In the genomic region with DNA sequence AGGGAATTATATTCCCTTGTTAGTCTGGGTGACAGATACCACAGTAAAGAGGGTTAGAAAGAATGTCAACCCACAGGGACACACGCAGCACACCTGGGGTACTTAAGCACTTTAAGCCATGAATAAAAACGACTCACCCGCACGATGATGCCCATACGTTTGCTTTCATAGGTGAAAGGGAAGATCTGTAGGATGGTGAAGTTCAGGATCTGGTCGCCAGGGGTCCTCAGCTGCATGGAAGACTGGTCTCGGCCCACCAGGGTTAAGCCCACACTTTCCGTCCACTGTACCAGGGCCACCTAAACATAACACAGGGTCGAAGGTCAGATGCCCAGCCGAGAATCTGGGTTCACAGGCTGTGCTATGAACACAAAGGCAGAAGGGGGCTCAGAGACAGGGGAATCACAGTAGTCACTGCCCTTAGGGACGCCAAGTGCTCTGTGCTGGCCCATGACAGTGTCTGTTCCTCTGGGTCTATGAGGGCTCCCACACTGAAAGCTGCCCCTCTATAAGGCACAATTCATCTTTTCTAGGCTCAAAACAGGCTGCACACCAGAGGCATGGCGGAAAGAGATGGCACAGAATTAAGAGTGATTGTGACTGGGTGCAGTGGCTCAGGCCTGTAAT, we compare ENCODE assay signal across 8 cellular contexts.
A peak's percentile ranks its signal among the peaks of the same experiment; 100 is the strongest.
DNase-seq lines count a peak whose midpoint lies in the region; ATAC-seq, FAIRE-seq and TF ChIP-seq lines count a peak whose summit lies in the region.

No MANE protein-coding gene starts in this region.

- in situ Hi-C loops in HepG2 (cut with HindIII; ENCODE audit: extremely low pct_ligation_motif_present, low pct_unique_long_range_greater_than_20kb), result loop anchor here (5.0 kb wide), 2 partner anchors 328 to 443 kb away; no protein-coding TSS in a partner anchor

- H3K4me2 ChIP-seq in A549, result peak overlapping the region; percentile 41; the same call in 1 of the 3 replicates
- H3K4me2 ChIP-seq in HepG2 (ENCODE audit: low read depth, low read length), result peak overlapping the region; percentile 20; the same call in 1 of the 2 replicates

- 0 out of 2 replicates have a peak, but pooled peaks cover 6% of the 10 kb centered on the region for H3K4me1 Mint-ChIP-seq in WTC11

- no peak overlapping the region for H3K4me3 Mint-ChIP-seq in WTC11

- 25% methylated on average over 12 of the region's 12 CpGs for WGBS in A549 (ENCODE audit: missing lambda C conversion rate)
- WGBS in HepG2 (ENCODE audit: low lambda C conversion rate), result 29% methylated on average over 12 of the region's 12 CpGs

- POLR2A ChIA-PET in A549 (lab: Yijun Ruan, JAX), result no interaction called here
- POLR2A ChIA-PET in WTC11 (lab: Charles Lee), result no interaction called here
- POLR2A ChIA-PET in HepG2 (lab: Yijun Ruan, JAX), result no interaction called here

- H3K36me3 ChIP-seq in HepG2 (replicated peaks in 1 of 2; ENCODE audit: control insufficient read depth in 1 of 2, insufficient read depth in 2 of 2, low read length in 2 of 2), result peaks cover 6 to 9% of the 10 kb centered on the region in 2 experiments; a peak in 3 of 5 replicates

- TF ChIP-seq RAD21 in A549 (conservative IDR thresholded peaks at IDR 0.05 in 1 of 2, IDR thresholded peaks at IDR 0.05 in 1 of 2), result peak; percentile 97 to 98
- TF ChIP-seq RAD21 in HepG2 (CRISPR knock-in tag; IDR thresholded peaks at IDR 0.05), result peak; percentile 98

- DNase-seq in A549 (ENCODE audit: low read depth in 1 of 2, low spot score in 1 of 2), result peak; percentile 74 to 79
- peak; percentile 41 for DNase-seq in GM12891 (ENCODE audit: insufficient read length, low spot score)
- peak; percentile 19 for DNase-seq in NCI-H2029 (lab: John Stamatoyannopoulos, UW)
- peak; percentile 90 for DNase-seq in WTC11 (ENCODE audit: low spot score)
- peak; percentile 74 for DNase-seq in cerebellum (ENCODE audit: low spot score)
- DNase-seq in HepG2 (ENCODE audit: low spot score), result peak; percentile 75
- DNase-seq in stimulated activated CD4-positive, alpha-beta T cell treated with anti-CD3 and anti-CD28 coated beads, TNF-alpha, amount 100 ng/mL, for 48 hours (ENCODE audit: low read depth in 3 of 3), result peak; percentile 17 to 58 (median 41)

- no peak for FAIRE-seq in A549 (lab: Jason Lieb, UNC)
- peak; percentile 66 for FAIRE-seq in GM12891 (lab: Jason Lieb, UNC)
- FAIRE-seq in HepG2 (lab: Jason Lieb, UNC), result peak; percentile 95

- no peaks in the 10 kb centered on the region for H3K27me3 Mint-ChIP-seq in WTC11 (ENCODE audit: low read depth)

- H3K4me3 ChIP-seq in A549 (no peak overlapping the region), HepG2 (replicated peaks in 1 of 3; ENCODE audit: insufficient read depth in 1 of 3, low read depth in 2 of 3, low read length in 3 of 3) (no peak overlapping the region)

- TF ChIP-seq CTCF in A549 (IDR thresholded peaks at IDR 0.05) (peak; percentile 92), WTC11 (IDR thresholded peaks at IDR 0.05) (peak; percentile 96), HepG2 (CRISPR knock-in tag; IDR thresholded peaks at IDR 0.05) (peak; percentile 100)

- CTCF ChIA-PET in A549 (lab: Yijun Ruan, JAX), result interaction anchor here (0.6 to 7.1 kb wide), 39 partner anchors 10 to 652 kb away, joined by 3 to 67 read pairs (median 4); a partner anchor contains a TSS
- CTCF ChIA-PET in WTC11 (lab: Charles Lee), result interaction anchor here (0.6 to 2.1 kb wide), 11 partner anchors 19 to 489 kb away, joined by 3 to 8 read pairs (median 4); no protein-coding TSS in a partner anchor
- CTCF ChIA-PET in HepG2 (lab: Yijun Ruan, JAX; ENCODE audit: low intra/inter-chr PET ratio, low total read pairs), result interaction anchor here (1.1 to 2.7 kb wide), 7 partner anchors 15 to 447 kb away, joined by 4 to 42 read pairs (median 7); no protein-coding TSS in a partner anchor

- TF ChIP-seq POLR2A in A549 (IDR thresholded peaks at IDR 0.05; ENCODE audit: low read length) (no peak), GM12891 (IDR thresholded peaks at IDR 0.05; ENCODE audit: low read depth, low read length) (no peak), HepG2 (IDR thresholded peaks at IDR 0.05; ENCODE audit: insufficient read depth in 1 of 2, low read depth in 2 of 2, low read length in 2 of 2) (no peak)

- H3K27ac Mint-ChIP-seq in WTC11, result no peak overlapping the region

- no peaks in the 10 kb centered on the region for H3K9me3 Mint-ChIP-seq in WTC11

- no peaks in the 10 kb centered on the region for H3K9me3 ChIP-seq in A549
- no peaks in the 10 kb centered on the region for H3K9me3 ChIP-seq in HepG2 (ENCODE audit: low read length)

- H3K27me3 ChIP-seq in HepG2 (ENCODE audit: control insufficient read depth in 1 of 2, insufficient read depth in 2 of 2, low read length in 2 of 2), result no peaks in the 10 kb centered on the region

- H3K36me3 Mint-ChIP-seq in WTC11, result no peaks in the 10 kb centered on the region

- no peak for TF ChIP-seq EP300 in A549 (IDR thresholded peaks at IDR 0.05)
- no peak for TF ChIP-seq EP300 in HepG2 (IDR thresholded peaks at IDR 0.05; ENCODE audit: low read depth in 2 of 2, low read length in 2 of 2)
- TF ChIP-seq EP300 in HepG2 (CRISPR knock-in tag; IDR thresholded peaks at IDR 0.05; ENCODE audit: borderline replicate concordance), result no peak

- H3K27ac ChIP-seq in A549 (peak overlapping the region; percentile 50 to 78; a peak in 5 of 6 replicates), HepG2 (ENCODE audit: extremely low read length, insufficient read depth, low read length) (no peak overlapping the region)

- intact Hi-C loops in HepG2 (cut with micrococcal nuclease; ENCODE audit: unreplicated experiment), result loop anchor here (1.0 to 2.0 kb wide), 3 partner anchors 61 to 444 kb away; no protein-coding TSS in a partner anchor

- no peak overlapping the region for H3K9ac ChIP-seq in HepG2 (ENCODE audit: insufficient read depth, low read depth, low read length)

- H4K20me1 ChIP-seq in HepG2 (ENCODE audit: insufficient read depth, low read length), result no peaks in the 10 kb centered on the region

- H3K4me1 ChIP-seq in A549 (peaks cover 13% of the 10 kb centered on the region; the same call in 1 of the 3 replicates), HepG2 (ENCODE audit: insufficient read depth, low read length) (peaks cover 7% of the 10 kb centered on the region; the same call in 1 of the 2 replicates)

- H2AFZ ChIP-seq in HepG2 (ENCODE audit: low read length), result no peak overlapping the region

- ATAC-seq in A549, result peak; percentile 90 to 93
- peak; percentile 92 for ATAC-seq in WTC11
- peak; percentile 93 for ATAC-seq in HepG2
- no peak for ATAC-seq in HG03521 (IDR thresholded peaks at IDR 0.05; ENCODE audit: unreplicated experiment)

- no peaks in the 10 kb centered on the region for H3K79me2 ChIP-seq in HepG2 (ENCODE audit: insufficient read depth, low read length)

- no TSS peak for BruUV-seq in HepG2 (replicated peaks; lab: Mats Ljungman, UMichigan)

TF ChIP-seq in A549, 52 proteins besides CTCF, POLR2A, EP300 and RAD21:
- no peak for TF ChIP-seq NPAS2 (CRISPR knock-in tag; IDR thresholded peaks at IDR 0.05; ENCODE audit: borderline replicate concordance)
- TF ChIP-seq SMC3 (IDR thresholded peaks at IDR 0.05), result peak; percentile 94

TF ChIP-seq in GM12891, 5 proteins besides CTCF, POLR2A, EP300 and RAD21:
- no peak for TF ChIP-seq SPI1 (IDR thresholded peaks at IDR 0.05; ENCODE audit: low read depth, low read length)
- no peak for TF ChIP-seq TAF1 (IDR thresholded peaks at IDR 0.05; ENCODE audit: low read depth, low read length)
- no peak for TF ChIP-seq POLR2AphosphoS5 (IDR thresholded peaks at IDR 0.05; ENCODE audit: low read depth, low read length)
- no peak for TF ChIP-seq PAX5 (IDR thresholded peaks at IDR 0.05; ENCODE audit: insufficient read depth, low read length, severe bottlenecking)
- no peak for TF ChIP-seq POU2F2 (IDR thresholded peaks at IDR 0.05; ENCODE audit: low read depth, low read length)

TF ChIP-seq in WTC11, 78 proteins besides CTCF, POLR2A, EP300 and RAD21 (continues in another document):
- no peak for TF ChIP-seq ZNF317 (CRISPR knock-in tag; IDR thresholded peaks at IDR 0.05; ENCODE audit: borderline replicate concordance, low read depth)
- no peak for TF ChIP-seq TEAD4 (CRISPR knock-in tag; IDR thresholded peaks at IDR 0.05)

TF ChIP-seq in HepG2, 621 proteins besides CTCF, POLR2A, EP300 and RAD21 (continues in another document):
- TF ChIP-seq PITX1 (CRISPR knock-in tag; IDR thresholded peaks at IDR 0.05) (peak; percentile 78; the same call in 1 of the 2 replicates), HNRNPK (IDR thresholded peaks at IDR 0.05; ENCODE audit: low read depth, low read length, poor library complexity, severe bottlenecking) (no peak), BORCS8-MEF2B (CRISPR knock-in tag; IDR thresholded peaks at IDR 0.05) (peak; percentile 89), ZNF879 (CRISPR knock-in tag; IDR thresholded peaks at IDR 0.05) (no peak), SOX5 (CRISPR knock-in tag; IDR thresholded peaks at IDR 0.05; ENCODE audit: borderline replicate concordance) (peak; percentile 23; the same call in 1 of the 2 replicates), PLRG1 (conservative IDR thresholded peaks at IDR 0.05) (no peak)
- TF ChIP-seq, protein P1, sequence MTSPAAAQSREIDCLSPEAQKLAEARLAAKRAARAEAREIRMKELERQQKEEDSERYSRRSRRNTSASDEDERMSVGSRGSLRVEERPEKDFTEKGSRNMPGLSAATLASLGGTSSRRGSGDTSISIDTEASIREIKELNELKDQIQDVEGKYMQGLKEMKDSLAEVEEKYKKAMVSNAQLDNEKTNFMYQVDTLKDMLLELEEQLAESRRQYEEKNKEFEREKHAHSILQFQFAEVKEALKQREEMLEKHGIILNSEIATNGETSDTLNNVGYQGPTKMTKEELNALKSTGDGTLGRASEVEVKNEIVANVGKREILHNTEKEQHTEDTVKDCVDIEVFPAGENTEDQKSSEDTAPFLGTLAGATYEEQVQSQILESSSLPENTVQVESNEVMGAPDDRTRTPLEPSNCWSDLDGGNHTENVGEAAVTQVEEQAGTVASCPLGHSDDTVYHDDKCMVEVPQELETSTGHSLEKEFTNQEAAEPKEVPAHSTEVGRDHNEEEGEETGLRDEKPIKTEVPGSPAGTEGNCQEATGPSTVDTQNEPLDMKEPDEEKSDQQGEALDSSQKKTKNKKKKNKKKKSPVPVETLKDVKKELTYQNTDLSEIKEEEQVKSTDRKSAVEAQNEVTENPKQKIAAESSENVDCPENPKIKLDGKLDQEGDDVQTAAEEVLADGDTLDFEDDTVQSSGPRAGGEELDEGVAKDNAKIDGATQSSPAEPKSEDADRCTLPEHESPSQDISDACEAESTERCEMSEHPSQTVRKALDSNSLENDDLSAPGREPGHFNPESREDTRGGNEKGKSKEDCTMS (CRISPR knock-in tag; conservative IDR thresholded peaks at IDR 0.05), result no peak
- TF ChIP-seq, protein P2, sequence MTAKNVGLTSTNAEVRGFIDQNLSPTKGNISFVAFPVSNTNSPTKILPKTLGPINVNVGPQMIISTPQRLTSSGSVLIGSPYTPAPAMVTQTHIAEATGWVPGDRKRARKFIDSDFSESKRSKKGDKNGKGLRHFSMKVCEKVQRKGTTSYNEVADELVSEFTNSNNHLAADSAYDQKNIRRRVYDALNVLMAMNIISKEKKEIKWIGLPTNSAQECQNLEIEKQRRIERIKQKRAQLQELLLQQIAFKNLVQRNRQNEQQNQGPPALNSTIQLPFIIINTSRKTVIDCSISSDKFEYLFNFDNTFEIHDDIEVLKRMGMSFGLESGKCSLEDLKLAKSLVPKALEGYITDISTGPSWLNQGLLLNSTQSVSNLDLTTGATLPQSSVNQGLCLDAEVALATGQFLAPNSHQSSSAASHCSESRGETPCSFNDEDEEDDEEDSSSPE (CRISPR knock-in tag; IDR thresholded peaks at IDR 0.05), result no peak

Comparison
In these comparisons a context has a peak if more than half of its experiments do, and no peak if none do; other contexts are left out.
1. DNase-seq: peak in every context shown above with its lines; median percentile 90 in WTC11; 76 in A549; 75 in HepG2; 74 in cerebellum; 41 in GM12891; 41 in stimulated activated CD4-positive, alpha-beta T cell treated with anti-CD3 and anti-CD28 coated beads, TNF-alpha, amount 100 ng/mL, for 48 hours; 19 in NCI-H2029.